Comparison of ENCODE assay signal across 8 cellular contexts in genomic region chr17:17495448-17496188, GRCh38. TPM values are rescaled to one million over a fixed set of nuclear protein-coding genes. Genes with fewer than 3 reads are reported as not detected.
DNase-seq lines count a peak whose midpoint lies in the region; ATAC-seq and TF ChIP-seq lines count a peak whose summit lies in the region.

No MANE protein-coding gene starts in this region.

- ATAC-seq in WTC11 (0 out of 2 replicates have a peak, but pooled peaks have one; percentile 0), upper lobe of left lung (ENCODE audit: low FRiP score in 2 of 2) (peak in 1 of 2 donors; percentile 13)

- 0 to 1% methylated on average over 15 to 31 of the region's 77 CpGs for whole genome bisulfite sequencing in upper lobe of left lung, 2 donors

- no peak overlapping the region for H3K27ac Mint-ChIP-seq in WTC11

- peak overlapping the region; percentile 81 for H3K4me3 Mint-ChIP-seq in WTC11

- peak; percentile 52 for DNase-seq in NCI-H510A treated with DMSO at 0.1 percent for 48 hours (lab: John Stamatoyannopoulos, UW)
- no peak for DNase-seq in NCI-H510A (lab: John Stamatoyannopoulos, UW)
- peak; percentile 53 for DNase-seq in WTC11 (ENCODE audit: low spot score)
- DNase-seq in epithelial cell of esophagus (ENCODE audit: low read depth) = peak; percentile 37
- peak; percentile 30 to 90 for DNase-seq in upper lobe of left lung
- no peak for DNase-seq in SIG-M5 (lab: John Stamatoyannopoulos, UW)
- no peak for DNase-seq in GF-D8 (lab: John Stamatoyannopoulos, UW)

- no peaks in the 10 kb centered on the region for H3K9me3 Mint-ChIP-seq in WTC11

- peaks cover 41% of the 10 kb centered on the region for H3K4me1 Mint-ChIP-seq in WTC11

- H3K36me3 ChIP-seq in muscle layer of colon (ENCODE audit: insufficient read depth, low read length) (peaks cover 13% of the 10 kb centered on the region), upper lobe of left lung (peaks cover 0 to 19% (median 16%) of the 10 kb centered on the region in 4 donors)

- no peak overlapping the region for H3K9ac ChIP-seq in muscle layer of colon (ENCODE audit: low read length)

- TF ChIP-seq POLR2A in upper lobe of left lung (IDR thresholded peaks at IDR 0.05) = no peak

- no peak for TF ChIP-seq EP300 in upper lobe of left lung (IDR thresholded peaks at IDR 0.05)

- H3K27ac ChIP-seq in muscle layer of colon (ENCODE audit: low read depth, low read length) (no peak overlapping the region), upper lobe of left lung (peak overlapping the region; percentile 86 to 88 (median 87))

- H3K4me3 ChIP-seq in epithelial cell of esophagus (ENCODE audit: low read length) (peak overlapping the region; percentile 21), muscle layer of colon (ENCODE audit: low read depth in 1 of 2, low read length in 2 of 2) (peak overlapping the region; percentile 49 to 61), upper lobe of left lung (peak overlapping the region; percentile 59 to 79 (median 67))

- TF ChIP-seq CTCF in WTC11 (IDR thresholded peaks at IDR 0.05) (no peak), epithelial cell of esophagus (IDR thresholded peaks at IDR 0.05; ENCODE audit: insufficient read depth, low read depth, low read length, missing control alignments) (no peak), upper lobe of left lung (IDR thresholded peaks at IDR 0.05) (no peak)

- peaks cover 6% of the 10 kb centered on the region for H3K36me3 Mint-ChIP-seq in WTC11

- H3K27me3 ChIP-seq in muscle layer of colon (ENCODE audit: control insufficient read depth in 1 of 2, insufficient read depth in 2 of 2, low read length in 2 of 2) (peaks cover 0 to 10% of the 10 kb centered on the region in 2 donors), upper lobe of left lung (no peaks in the 10 kb centered on the region)

- H3K4me1 ChIP-seq in muscle layer of colon (ENCODE audit: insufficient read depth, low read length) (peaks cover 6% of the 10 kb centered on the region), upper lobe of left lung (peaks cover 5 to 27% (median 22%) of the 10 kb centered on the region in 4 donors)

- POLR2A ChIA-PET in WTC11 (lab: Charles Lee) = interaction anchor here (0.7 to 2.1 kb wide), 6 partner anchors 28 to 255 kb away, joined by 3 to 7 read pairs (median 3); partner anchors contain the start of gene PEMT

- H3K9me3 ChIP-seq in muscle layer of colon (ENCODE audit: low read length) (no peaks in the 10 kb centered on the region), upper lobe of left lung (no peaks in the 10 kb centered on the region)

- peaks cover 29% of the 10 kb centered on the region for H3K27me3 Mint-ChIP-seq in WTC11 (ENCODE audit: low read depth)

- CTCF ChIA-PET in WTC11 (lab: Charles Lee) = interaction anchor here (0.9 to 3.9 kb wide), 37 partner anchors 11 to 477 kb away, joined by 3 to 108 read pairs (median 10); partner anchors contain the start of genes DRC3 and TOM1L2

TF ChIP-seq in WTC11, 78 proteins besides CTCF, POLR2A, EP300 and RAD21 (continues in another document):
- TF ChIP-seq, protein P1, sequence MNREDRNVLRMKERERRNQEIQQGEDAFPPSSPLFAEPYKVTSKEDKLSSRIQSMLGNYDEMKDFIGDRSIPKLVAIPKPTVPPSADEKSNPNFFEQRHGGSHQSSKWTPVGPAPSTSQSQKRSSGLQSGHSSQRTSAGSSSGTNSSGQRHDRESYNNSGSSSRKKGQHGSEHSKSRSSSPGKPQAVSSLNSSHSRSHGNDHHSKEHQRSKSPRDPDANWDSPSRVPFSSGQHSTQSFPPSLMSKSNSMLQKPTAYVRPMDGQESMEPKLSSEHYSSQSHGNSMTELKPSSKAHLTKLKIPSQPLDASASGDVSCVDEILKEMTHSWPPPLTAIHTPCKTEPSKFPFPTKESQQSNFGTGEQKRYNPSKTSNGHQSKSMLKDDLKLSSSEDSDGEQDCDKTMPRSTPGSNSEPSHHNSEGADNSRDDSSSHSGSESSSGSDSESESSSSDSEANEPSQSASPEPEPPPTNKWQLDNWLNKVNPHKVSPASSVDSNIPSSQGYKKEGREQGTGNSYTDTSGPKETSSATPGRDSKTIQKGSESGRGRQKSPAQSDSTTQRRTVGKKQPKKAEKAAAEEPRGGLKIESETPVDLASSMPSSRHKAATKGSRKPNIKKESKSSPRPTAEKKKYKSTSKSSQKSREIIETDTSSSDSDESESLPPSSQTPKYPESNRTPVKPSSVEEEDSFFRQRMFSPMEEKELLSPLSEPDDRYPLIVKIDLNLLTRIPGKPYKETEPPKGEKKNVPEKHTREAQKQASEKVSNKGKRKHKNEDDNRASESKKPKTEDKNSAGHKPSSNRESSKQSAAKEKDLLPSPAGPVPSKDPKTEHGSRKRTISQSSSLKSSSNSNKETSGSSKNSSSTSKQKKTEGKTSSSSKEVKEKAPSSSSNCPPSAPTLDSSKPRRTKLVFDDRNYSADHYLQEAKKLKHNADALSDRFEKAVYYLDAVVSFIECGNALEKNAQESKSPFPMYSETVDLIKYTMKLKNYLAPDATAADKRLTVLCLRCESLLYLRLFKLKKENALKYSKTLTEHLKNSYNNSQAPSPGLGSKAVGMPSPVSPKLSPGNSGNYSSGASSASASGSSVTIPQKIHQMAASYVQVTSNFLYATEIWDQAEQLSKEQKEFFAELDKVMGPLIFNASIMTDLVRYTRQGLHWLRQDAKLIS (CRISPR knock-in tag; IDR thresholded peaks at IDR 0.05; ENCODE audit: borderline replicate concordance) = no peak
- TF ChIP-seq NR2C2 (CRISPR knock-in tag; IDR thresholded peaks at IDR 0.05) = no peak
- 0 out of 2 replicates have a peak, but pooled peaks have one; percentile 20 for TF ChIP-seq IRF1 (CRISPR knock-in tag; IDR thresholded peaks at IDR 0.05)
- peak; percentile 64 for TF ChIP-seq TEAD1 (CRISPR knock-in tag; IDR thresholded peaks at IDR 0.05)
- no peak; the same call in 1 of the 2 replicates for TF ChIP-seq RELA (CRISPR knock-in tag; IDR thresholded peaks at IDR 0.05; ENCODE audit: borderline replicate concordance)
- no peak for TF ChIP-seq HMGA2 (CRISPR knock-in tag; IDR thresholded peaks at IDR 0.05)
- TF ChIP-seq ZNF416 (CRISPR knock-in tag; IDR thresholded peaks at IDR 0.05) = no peak
- peak; percentile 88; the same call in 1 of the 2 replicates for TF ChIP-seq JUN (CRISPR knock-in tag; IDR thresholded peaks at IDR 0.05)
- no peak for TF ChIP-seq NFATC4 (CRISPR knock-in tag; IDR thresholded peaks at IDR 0.05)
- no peak for TF ChIP-seq ZNF671 (CRISPR knock-in tag; IDR thresholded peaks at IDR 0.05)
- no peak; the same call in 1 of the 2 replicates for TF ChIP-seq E2F5 (CRISPR knock-in tag; IDR thresholded peaks at IDR 0.05)
- TF ChIP-seq IRF2 (CRISPR knock-in tag; IDR thresholded peaks at IDR 0.05; ENCODE audit: borderline replicate concordance, low read depth) = no peak
- TF ChIP-seq OVOL2 (CRISPR knock-in tag; IDR thresholded peaks at IDR 0.05; ENCODE audit: borderline replicate concordance) = no peak
- TF ChIP-seq, protein P2, sequence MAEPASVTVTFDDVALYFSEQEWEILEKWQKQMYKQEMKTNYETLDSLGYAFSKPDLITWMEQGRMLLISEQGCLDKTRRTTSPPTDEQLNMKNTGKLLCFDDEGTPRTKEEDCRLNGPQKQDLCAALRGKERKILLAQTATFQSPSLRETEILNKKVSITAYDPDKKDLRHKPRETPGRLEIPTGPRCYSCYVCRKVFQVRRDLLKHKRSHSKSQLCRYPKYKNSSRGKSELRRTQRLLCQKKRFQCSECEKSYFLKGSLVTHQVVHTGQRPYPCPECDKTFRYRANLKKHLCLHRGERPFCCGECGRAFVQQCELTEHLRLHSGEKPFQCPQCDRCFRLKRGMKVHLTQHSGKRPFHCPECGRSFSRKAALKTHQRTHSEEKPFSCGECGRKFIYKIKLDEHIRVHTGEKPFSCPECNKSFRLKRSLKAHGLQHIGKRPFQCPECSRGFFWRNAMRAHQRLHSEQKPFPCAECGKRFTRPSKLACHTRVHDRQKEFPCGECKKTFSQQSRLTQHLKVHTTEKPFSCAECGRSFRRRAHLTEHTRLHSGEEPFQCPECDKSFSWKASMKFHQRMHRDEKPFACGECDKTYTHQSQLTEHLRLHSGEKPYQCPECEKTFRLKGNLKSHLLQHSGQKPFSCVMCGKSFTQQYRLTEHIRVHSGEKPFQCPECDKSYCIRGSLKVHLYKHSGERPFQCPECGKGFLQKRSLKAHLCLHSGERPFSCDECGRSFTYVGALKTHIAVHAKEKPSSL (CRISPR knock-in tag; conservative IDR thresholded peaks at IDR 0.05) = no peak
- no peak for TF ChIP-seq ZNF219 (CRISPR knock-in tag; IDR thresholded peaks at IDR 0.05; ENCODE audit: borderline replicate concordance)
- TF ChIP-seq NR1H2 (CRISPR knock-in tag; IDR thresholded peaks at IDR 0.05) = no peak
- TF ChIP-seq RORB (CRISPR knock-in tag; IDR thresholded peaks at IDR 0.05) = no peak
- TF ChIP-seq EMX1 (CRISPR knock-in tag; IDR thresholded peaks at IDR 0.05) = no peak

RNA-seq across cellular contexts. Expression of gene RASD1, which starts 0.6 kb away (rescaled TPM):
- total RNA-seq in WTC11 (2021) (5.1 to 5.3 TPM (median 5.2 TPM) in 3 replicates), upper lobe of left lung (10 to 100 TPM; 28.5 to 68.1 (median 36.5) TPM)

RNA-seq across cellular contexts. Expression of gene MED9, which starts 18.8 kb away (rescaled TPM):
- total RNA-seq in WTC11 (2021) (15.9 to 21.1 TPM (median 18.1 TPM) in 3 replicates), upper lobe of left lung (10 to 100 TPM in 5 of 6 donors, 1 to 10 TPM in 1; 8.5 to 31.4 (median 13.9) TPM)

Comparison
In these comparisons a context has a peak if more than half of its experiments do, and no peak if none do; other contexts are left out.
1. DNase-seq: peak in NCI-H510A treated with DMSO at 0.1 percent for 48 hours (single experiment), WTC11 (single experiment), epithelial cell of esophagus (single experiment) and upper lobe of left lung (2 of 2); none in NCI-H510A (single experiment), SIG-M5 (single experiment) and GF-D8 (single experiment).
2. Peak in every context shown above with its lines, with median percentiles within 50 percentile points of each other: H3K4me3 ChIP-seq.